Comparison of ENCODE assay signal across 1 cellular context in the genomic region with DNA sequence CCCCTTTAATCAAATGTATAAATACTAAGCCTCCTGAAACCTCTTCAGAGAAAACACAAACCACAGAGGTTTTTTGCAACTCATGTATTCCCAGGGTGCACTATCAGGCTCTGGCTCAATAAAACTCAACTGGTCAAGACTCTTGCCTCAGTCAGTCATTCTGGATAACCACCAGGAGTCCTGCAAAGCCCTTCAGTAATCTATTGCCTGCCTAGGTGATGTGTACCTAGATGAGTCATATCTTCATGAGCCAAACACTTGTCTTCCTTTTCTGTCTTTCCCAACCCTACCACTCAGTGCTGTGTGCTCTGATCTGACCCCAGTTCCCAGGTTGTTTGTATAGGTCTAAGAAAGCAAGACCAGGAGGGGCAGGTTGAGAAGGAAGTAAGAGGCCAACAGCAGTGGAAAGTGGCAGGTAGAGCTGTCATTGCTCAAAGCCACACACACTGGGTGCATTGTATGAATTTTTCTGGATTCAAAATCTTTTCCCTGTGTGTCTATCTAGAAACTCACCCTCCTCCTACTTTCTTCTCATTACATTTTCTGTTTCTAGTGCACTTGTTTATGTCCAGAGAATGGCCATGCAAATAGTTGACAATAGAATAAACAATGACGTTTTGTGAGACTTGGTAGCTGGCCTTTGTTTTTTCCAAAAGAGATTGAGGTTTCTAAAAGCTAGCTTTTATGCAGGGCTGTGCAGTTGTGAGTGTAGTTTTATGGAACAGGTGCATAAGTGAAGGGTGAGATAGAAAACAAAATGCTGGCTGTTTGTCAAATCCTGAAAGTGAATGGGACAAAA.
TF ChIP-seq lines count a peak whose summit lies in the region.

No MANE protein-coding gene starts in this region.

TF ChIP-seq in WTC11, 78 proteins besides CTCF, POLR2A, EP300 and RAD21:
- TF ChIP-seq, protein P1, sequence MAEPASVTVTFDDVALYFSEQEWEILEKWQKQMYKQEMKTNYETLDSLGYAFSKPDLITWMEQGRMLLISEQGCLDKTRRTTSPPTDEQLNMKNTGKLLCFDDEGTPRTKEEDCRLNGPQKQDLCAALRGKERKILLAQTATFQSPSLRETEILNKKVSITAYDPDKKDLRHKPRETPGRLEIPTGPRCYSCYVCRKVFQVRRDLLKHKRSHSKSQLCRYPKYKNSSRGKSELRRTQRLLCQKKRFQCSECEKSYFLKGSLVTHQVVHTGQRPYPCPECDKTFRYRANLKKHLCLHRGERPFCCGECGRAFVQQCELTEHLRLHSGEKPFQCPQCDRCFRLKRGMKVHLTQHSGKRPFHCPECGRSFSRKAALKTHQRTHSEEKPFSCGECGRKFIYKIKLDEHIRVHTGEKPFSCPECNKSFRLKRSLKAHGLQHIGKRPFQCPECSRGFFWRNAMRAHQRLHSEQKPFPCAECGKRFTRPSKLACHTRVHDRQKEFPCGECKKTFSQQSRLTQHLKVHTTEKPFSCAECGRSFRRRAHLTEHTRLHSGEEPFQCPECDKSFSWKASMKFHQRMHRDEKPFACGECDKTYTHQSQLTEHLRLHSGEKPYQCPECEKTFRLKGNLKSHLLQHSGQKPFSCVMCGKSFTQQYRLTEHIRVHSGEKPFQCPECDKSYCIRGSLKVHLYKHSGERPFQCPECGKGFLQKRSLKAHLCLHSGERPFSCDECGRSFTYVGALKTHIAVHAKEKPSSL (CRISPR knock-in tag; conservative IDR thresholded peaks at IDR 0.05) = no peak
- TF ChIP-seq, protein P2, sequence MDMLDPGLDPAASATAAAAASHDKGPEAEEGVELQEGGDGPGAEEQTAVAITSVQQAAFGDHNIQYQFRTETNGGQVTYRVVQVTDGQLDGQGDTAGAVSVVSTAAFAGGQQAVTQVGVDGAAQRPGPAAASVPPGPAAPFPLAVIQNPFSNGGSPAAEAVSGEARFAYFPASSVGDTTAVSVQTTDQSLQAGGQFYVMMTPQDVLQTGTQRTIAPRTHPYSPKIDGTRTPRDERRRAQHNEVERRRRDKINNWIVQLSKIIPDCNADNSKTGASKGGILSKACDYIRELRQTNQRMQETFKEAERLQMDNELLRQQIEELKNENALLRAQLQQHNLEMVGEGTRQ (CRISPR knock-in tag; IDR thresholded peaks at IDR 0.05) = no peak
- TF ChIP-seq FOXK1 (CRISPR knock-in tag; IDR thresholded peaks at IDR 0.05) = no peak
- TF ChIP-seq GABPB1 (CRISPR knock-in tag; IDR thresholded peaks at IDR 0.05) = no peak
- TF ChIP-seq IRF2 (CRISPR knock-in tag; IDR thresholded peaks at IDR 0.05; ENCODE audit: borderline replicate concordance, low read depth) = no peak
- no peak for TF ChIP-seq OVOL2 (CRISPR knock-in tag; IDR thresholded peaks at IDR 0.05; ENCODE audit: borderline replicate concordance)
- no peak for TF ChIP-seq ZNF423 (CRISPR knock-in tag; IDR thresholded peaks at IDR 0.05)
- no peak for TF ChIP-seq NFYB (CRISPR knock-in tag; conservative IDR thresholded peaks at IDR 0.05; ENCODE audit: low read depth)
- TF ChIP-seq RORB (CRISPR knock-in tag; IDR thresholded peaks at IDR 0.05) = no peak
- no peak for TF ChIP-seq ZNF396 (CRISPR knock-in tag; IDR thresholded peaks at IDR 0.05; ENCODE audit: borderline replicate concordance)
- no peak for TF ChIP-seq FOXJ3 (CRISPR knock-in tag; IDR thresholded peaks at IDR 0.05; ENCODE audit: borderline replicate concordance)
